In the genomic region with DNA sequence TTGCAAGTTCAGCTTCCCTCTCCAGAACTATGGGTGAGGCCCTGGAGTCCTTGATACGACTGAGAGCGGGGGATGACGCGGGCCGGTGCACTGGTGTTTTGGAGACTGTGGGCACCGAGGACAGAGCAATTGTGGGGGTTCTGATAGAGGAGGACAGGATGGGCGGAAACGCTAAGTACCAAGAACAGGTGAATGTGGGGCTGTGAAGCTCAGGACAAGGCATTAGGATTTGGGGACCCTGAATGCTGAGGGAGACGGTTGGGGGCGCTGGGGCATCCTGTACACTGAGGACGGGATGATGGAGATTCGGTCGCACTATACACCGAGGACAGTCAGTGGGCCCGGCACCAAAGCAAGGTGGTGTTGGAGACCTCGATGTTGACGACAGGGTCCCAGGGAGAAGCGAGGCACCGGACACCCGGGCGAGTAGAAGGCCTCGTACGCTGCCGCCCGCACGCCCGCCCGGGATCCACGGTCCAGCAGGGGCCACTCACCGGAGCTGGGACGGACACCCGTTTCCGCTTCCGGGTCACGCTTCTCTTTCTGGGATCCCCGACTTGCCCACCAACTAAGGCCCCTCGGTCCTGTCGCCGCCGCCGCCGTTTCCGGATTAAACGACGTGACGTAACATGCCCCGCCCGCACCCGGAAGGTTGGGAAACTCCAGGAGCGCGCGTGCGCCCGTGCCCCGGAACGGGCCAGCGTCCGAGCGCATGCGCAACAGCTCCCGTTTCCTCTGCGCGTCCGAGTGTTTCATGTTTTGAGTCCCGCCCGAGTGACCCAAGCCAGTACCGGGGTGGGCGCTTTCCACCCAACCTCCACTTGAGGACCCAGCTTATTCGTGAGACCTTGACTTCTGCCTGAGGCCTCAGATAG, we compare ENCODE assay signal across 1 cellular context.
TF ChIP-seq lines count a peak whose summit lies in the region.

Gene CHMP2A (minus strand): TSS at position 612 of the 875 bp plus-strand sequence. CDS start 893 bp downstream, outside the sequence.

TF ChIP-seq in GM12878, 131 proteins besides CTCF, POLR2A, EP300 and RAD21 (continued from another document and continues in another):
- TF ChIP-seq EZH2 (IDR thresholded peaks at IDR 0.05; ENCODE audit: borderline replicate concordance, control insufficient read depth, low read depth, low read length): no peak
- no peak for TF ChIP-seq JUND (IDR thresholded peaks at IDR 0.05; ENCODE audit: low read depth, low read length)
- TF ChIP-seq NKRF (conservative IDR thresholded peaks at IDR 0.05): peak; percentile 68; the same call in 1 of the 2 replicates
- TF ChIP-seq IKZF1 (conservative IDR thresholded peaks at IDR 0.05): peak; percentile 99
- TF ChIP-seq GATAD2B (conservative IDR thresholded peaks at IDR 0.05; ENCODE audit: low read depth): peak; percentile 75
- TF ChIP-seq EED (IDR thresholded peaks at IDR 0.05; ENCODE audit: low read depth): peak; percentile 40; the same call in 1 of the 2 replicates
- TF ChIP-seq ZNF384 (IDR thresholded peaks at IDR 0.05; ENCODE audit: borderline replicate concordance, low read depth, low read length): no peak
- TF ChIP-seq MTA3 (IDR thresholded peaks at IDR 0.05; ENCODE audit: borderline replicate concordance, low read length): no peak
- TF ChIP-seq IRF4 (IDR thresholded peaks at IDR 0.05; ENCODE audit: low read depth, low read length): 0 out of 2 replicates have a peak, but pooled peaks have one; percentile 26
- no peak for TF ChIP-seq CBX3 (IDR thresholded peaks at IDR 0.05; ENCODE audit: borderline replicate concordance, low read depth)
- TF ChIP-seq MXI1 (IDR thresholded peaks at IDR 0.05; ENCODE audit: low read depth, low read length): peak; percentile 81
- peak; percentile 68; the same call in 1 of the 3 replicates for TF ChIP-seq POU2F2 (IDR thresholded peaks at IDR 0.05; ENCODE audit: borderline replicate concordance, low read depth, low read length)
- TF ChIP-seq SIN3A (IDR thresholded peaks at IDR 0.05; ENCODE audit: low read depth, low read length): peak; percentile 60; the same call in 1 of the 2 replicates
- TF ChIP-seq TARDBP (IDR thresholded peaks at IDR 0.05; ENCODE audit: borderline replicate concordance): peak; percentile 88
- TF ChIP-seq ZNF274 (IDR thresholded peaks at IDR 0.05; ENCODE audit: insufficient read depth, insufficient read length): no peak
- TF ChIP-seq BMI1 (IDR thresholded peaks at IDR 0.05; ENCODE audit: borderline replicate concordance): no peak
- TF ChIP-seq PML (IDR thresholded peaks at IDR 0.05; ENCODE audit: low read length): no peak
- TF ChIP-seq ATF2 (IDR thresholded peaks at IDR 0.05; ENCODE audit: low read length): no peak
- TF ChIP-seq, protein P1, sequence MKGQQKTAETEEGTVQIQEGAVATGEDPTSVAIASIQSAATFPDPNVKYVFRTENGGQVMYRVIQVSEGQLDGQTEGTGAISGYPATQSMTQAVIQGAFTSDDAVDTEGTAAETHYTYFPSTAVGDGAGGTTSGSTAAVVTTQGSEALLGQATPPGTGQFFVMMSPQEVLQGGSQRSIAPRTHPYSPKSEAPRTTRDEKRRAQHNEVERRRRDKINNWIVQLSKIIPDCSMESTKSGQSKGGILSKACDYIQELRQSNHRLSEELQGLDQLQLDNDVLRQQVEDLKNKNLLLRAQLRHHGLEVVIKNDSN (IDR thresholded peaks at IDR 0.05; ENCODE audit: borderline replicate concordance, extremely low read length, insufficient read depth, low read depth, low read length): no peak
- peak; percentile 52 for TF ChIP-seq SIX5 (IDR thresholded peaks at IDR 0.05; ENCODE audit: low read depth, low read length, severe bottlenecking)
- no peak for TF ChIP-seq SUZ12 (IDR thresholded peaks at IDR 0.05; ENCODE audit: unreplicated experiment)
- TF ChIP-seq NR2C1 (IDR thresholded peaks at IDR 0.05): peak; percentile 98
- TF ChIP-seq POLR2AphosphoS5 (IDR thresholded peaks at IDR 0.05; ENCODE audit: low read length): peak; percentile 70
- no peak for TF ChIP-seq KLF5 (IDR thresholded peaks at IDR 0.05; ENCODE audit: partially characterized antibody)
- no peak for TF ChIP-seq TCF12 (IDR thresholded peaks at IDR 0.05; ENCODE audit: low read depth, low read length)
- TF ChIP-seq, protein P2, sequence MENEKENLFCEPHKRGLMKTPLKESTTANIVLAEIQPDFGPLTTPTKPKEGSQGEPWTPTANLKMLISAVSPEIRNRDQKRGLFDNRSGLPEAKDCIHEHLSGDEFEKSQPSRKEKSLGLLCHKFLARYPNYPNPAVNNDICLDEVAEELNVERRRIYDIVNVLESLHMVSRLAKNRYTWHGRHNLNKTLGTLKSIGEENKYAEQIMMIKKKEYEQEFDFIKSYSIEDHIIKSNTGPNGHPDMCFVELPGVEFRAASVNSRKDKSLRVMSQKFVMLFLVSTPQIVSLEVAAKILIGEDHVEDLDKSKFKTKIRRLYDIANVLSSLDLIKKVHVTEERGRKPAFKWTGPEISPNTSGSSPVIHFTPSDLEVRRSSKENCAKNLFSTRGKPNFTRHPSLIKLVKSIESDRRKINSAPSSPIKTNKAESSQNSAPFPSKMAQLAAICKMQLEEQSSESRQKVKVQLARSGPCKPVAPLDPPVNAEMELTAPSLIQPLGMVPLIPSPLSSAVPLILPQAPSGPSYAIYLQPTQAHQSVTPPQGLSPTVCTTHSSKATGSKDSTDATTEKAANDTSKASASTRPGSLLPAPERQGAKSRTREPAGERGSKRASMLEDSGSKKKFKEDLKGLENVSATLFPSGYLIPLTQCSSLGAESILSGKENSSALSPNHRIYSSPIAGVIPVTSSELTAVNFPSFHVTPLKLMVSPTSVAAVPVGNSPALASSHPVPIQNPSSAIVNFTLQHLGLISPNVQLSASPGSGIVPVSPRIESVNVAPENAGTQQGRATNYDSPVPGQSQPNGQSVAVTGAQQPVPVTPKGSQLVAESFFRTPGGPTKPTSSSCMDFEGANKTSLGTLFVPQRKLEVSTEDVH (IDR thresholded peaks at IDR 0.05; ENCODE audit: low read depth, partially characterized antibody): peak; percentile 79
- TF ChIP-seq, protein P3, sequence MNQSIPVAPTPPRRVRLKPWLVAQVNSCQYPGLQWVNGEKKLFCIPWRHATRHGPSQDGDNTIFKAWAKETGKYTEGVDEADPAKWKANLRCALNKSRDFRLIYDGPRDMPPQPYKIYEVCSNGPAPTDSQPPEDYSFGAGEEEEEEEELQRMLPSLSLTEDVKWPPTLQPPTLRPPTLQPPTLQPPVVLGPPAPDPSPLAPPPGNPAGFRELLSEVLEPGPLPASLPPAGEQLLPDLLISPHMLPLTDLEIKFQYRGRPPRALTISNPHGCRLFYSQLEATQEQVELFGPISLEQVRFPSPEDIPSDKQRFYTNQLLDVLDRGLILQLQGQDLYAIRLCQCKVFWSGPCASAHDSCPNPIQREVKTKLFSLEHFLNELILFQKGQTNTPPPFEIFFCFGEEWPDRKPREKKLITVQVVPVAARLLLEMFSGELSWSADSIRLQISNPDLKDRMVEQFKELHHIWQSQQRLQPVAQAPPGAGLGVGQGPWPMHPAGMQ (IDR thresholded peaks at IDR 0.05; ENCODE audit: borderline replicate concordance): no peak
- no peak for TF ChIP-seq KAT2A (conservative IDR thresholded peaks at IDR 0.05; ENCODE audit: control insufficient read depth, low read depth, low read length)
- no peak for TF ChIP-seq YY1 (IDR thresholded peaks at IDR 0.05; ENCODE audit: low read depth, low read length)
- peak; percentile 99 for TF ChIP-seq NRF1 (conservative IDR thresholded peaks at IDR 0.05; ENCODE audit: low read depth, low read length)
- no peak; the same call in 1 of the 2 replicates for TF ChIP-seq SMC3 (IDR thresholded peaks at IDR 0.05; ENCODE audit: borderline replicate concordance, low read length)
- peak; percentile 50 for TF ChIP-seq RELA (IDR thresholded peaks at IDR 0.05; ENCODE audit: borderline replicate concordance, partially characterized antibody)
- TF ChIP-seq, protein P4, sequence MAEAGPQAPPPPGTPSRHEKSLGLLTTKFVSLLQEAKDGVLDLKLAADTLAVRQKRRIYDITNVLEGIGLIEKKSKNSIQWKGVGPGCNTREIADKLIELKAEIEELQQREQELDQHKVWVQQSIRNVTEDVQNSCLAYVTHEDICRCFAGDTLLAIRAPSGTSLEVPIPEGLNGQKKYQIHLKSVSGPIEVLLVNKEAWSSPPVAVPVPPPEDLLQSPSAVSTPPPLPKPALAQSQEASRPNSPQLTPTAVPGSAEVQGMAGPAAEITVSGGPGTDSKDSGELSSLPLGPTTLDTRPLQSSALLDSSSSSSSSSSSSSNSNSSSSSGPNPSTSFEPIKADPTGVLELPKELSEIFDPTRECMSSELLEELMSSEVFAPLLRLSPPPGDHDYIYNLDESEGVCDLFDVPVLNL (IDR thresholded peaks at IDR 0.05; ENCODE audit: low read depth, low read length): no peak
- no peak for TF ChIP-seq MYC (IDR thresholded peaks at IDR 0.05; ENCODE audit: insufficient read depth, insufficient read length, insufficient replicate concordance, low read length, severe bottlenecking)
- no peak for TF ChIP-seq KDM1A (IDR thresholded peaks at IDR 0.05; ENCODE audit: borderline replicate concordance)
- TF ChIP-seq, protein P5, sequence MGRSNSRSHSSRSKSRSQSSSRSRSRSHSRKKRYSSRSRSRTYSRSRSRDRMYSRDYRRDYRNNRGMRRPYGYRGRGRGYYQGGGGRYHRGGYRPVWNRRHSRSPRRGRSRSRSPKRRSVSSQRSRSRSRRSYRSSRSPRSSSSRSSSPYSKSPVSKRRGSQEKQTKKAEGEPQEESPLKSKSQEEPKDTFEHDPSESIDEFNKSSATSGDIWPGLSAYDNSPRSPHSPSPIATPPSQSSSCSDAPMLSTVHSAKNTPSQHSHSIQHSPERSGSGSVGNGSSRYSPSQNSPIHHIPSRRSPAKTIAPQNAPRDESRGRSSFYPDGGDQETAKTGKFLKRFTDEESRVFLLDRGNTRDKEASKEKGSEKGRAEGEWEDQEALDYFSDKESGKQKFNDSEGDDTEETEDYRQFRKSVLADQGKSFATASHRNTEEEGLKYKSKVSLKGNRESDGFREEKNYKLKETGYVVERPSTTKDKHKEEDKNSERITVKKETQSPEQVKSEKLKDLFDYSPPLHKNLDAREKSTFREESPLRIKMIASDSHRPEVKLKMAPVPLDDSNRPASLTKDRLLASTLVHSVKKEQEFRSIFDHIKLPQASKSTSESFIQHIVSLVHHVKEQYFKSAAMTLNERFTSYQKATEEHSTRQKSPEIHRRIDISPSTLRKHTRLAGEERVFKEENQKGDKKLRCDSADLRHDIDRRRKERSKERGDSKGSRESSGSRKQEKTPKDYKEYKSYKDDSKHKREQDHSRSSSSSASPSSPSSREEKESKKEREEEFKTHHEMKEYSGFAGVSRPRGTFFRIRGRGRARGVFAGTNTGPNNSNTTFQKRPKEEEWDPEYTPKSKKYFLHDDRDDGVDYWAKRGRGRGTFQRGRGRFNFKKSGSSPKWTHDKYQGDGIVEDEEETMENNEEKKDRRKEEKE (IDR thresholded peaks at IDR 0.05): no peak
- TF ChIP-seq BACH1 (IDR thresholded peaks at IDR 0.05; ENCODE audit: borderline replicate concordance): peak; percentile 90; the same call in 1 of the 2 replicates
- no peak for TF ChIP-seq FOXM1 (IDR thresholded peaks at IDR 0.05; ENCODE audit: low read depth, low read length)
- TF ChIP-seq ETV6 (conservative IDR thresholded peaks at IDR 0.05 in 1 of 2, IDR thresholded peaks at IDR 0.05 in 1 of 2; ENCODE audit: borderline replicate concordance in 1 of 2, low read depth in 1 of 2): peak in 1 of 2 experiments; percentile 54; a peak in 1 of 4 replicates
